ENCODE assay signal across 25 cellular contexts in the genomic region with DNA sequence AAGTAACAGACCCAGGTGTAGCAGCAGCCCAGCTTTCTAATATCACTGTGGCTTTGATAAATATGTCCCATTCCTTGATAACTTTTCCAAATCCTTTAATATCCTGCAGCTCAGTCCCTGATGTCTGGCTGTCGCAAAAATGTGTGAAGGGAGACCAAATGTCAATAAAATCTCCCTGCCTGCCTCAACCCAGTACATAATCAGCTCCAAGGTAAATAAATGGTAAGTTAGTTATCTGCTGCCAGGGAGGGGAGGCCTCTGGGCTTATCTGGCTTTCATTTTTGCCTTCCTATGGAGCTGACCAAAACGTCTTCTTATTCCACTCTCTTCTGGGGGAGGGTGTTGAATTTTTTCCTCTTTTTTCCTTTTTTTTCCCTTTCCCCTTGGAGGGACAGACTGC.
"Had no signal": no experiment of that assay in that cellular context is flagged by ENCODE, and none has a peak within 500 bp of the region (broad histone marks: within the 10 kb centered on the region; RNA-seq: fewer than 3 reads in every experiment).

No MANE protein-coding gene starts in this region.

- H3K27ac ChIP-seq: adrenal gland, VCaP had no signal

- FAIRE-seq: RCC 7860 had no signal

- H3K4me1 ChIP-seq: adrenal gland had no signal

- H3K36me3 ChIP-seq: adrenal gland had no signal

- H3K4me3 ChIP-seq: adrenal gland had no signal

- ATAC-seq: activated CD8-positive, alpha-beta memory T cell treated with anti-CD3 and anti-CD28 coated beads, Interleukin-2, amount 10 ng/mL, durations not matched to agents 7 days and 5 days had no signal

- DNase-seq: activated CD4-positive, CD25-positive, alpha-beta regulatory T cell; activated CD8-positive, alpha-beta memory T cell treated with anti-CD3 and anti-CD28 coated beads, Interleukin-2, amount 10 ng/mL, durations not matched to agents 7 days and 5 days; activated gamma-delta T cell; activated naive CD4-positive, alpha-beta T cell treated with anti-CD3 and anti-CD28 coated beads for 36 hours; activated T-cell treated with anti-CD3 and anti-CD28 coated beads, Interleukin-2, amount 50 U/mL, for 24 hours; adrenal gland; anterior cingulate cortex; caudate nucleus; IMR-90; Kasumi-1; KBM-7; NCI-H1048; NCI-H146; NCI-H187 treated with DMSO at 0.1 percent for 48 hours; NCI-H2081 treated with DMSO at 0.1 percent for 48 hours; NCI-H2171; NCI-H2227 treated with DMSO at 0.1 percent for 48 hours; NCI-H446 treated with DMSO at 0.1 percent for 48 hours; NCI-H524 treated with DMSO at 0.1 percent for 48 hours; NCI-H82; SHP77 treated with DMSO at 0.1 percent for 48 hours; T-helper 2 cell; T1000 had no signal
